Comparison of ENCODE assay signal across 8 cellular contexts in the genomic region with DNA sequence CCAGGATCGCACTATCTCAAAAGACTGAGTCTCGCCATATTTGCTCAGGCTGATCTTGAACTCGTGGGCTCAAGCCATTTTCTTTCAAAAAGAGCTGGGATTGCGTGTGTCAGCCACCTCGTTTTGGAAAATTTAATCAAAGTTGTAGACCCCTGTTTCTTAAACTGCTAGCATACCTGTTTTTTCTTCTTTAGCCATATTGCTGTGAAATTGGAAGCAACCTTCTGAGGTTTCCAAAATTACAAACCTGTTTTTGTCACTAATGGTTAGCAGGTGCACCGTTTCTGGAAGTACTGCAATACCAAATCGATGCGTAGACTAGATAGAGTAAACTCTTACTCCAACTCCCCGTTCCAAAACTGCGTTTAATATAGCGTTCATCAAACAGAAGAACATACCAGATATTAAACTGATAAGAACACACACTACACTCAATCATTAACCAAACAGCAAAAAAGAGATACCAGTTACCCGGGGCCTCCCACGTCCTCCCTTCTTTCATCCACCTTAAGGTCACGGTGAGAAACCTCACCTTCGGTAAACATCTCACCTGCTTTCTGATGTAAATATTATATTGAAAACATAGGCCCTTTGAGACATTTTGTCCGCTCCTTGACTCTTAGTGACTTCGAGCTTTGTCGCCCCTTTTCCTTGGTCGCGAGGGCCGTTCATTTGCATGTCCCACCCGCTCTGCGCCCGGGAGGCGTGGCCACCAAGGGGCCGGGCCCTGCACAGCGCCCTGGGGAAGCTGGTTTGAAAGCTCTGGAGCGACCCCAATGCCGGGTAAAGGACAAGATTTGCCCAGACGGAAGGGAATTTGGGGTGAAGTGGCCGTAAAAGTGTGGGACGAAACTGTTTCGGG. TPM values are rescaled to one million over a fixed set of nuclear protein-coding genes. Genes with fewer than 3 reads are reported as not detected.
DNase-seq lines count a peak whose midpoint lies in the region; ATAC-seq and TF ChIP-seq lines count a peak whose summit lies in the region.

RNU2-63P (minus strand) TSS at position 462 of the 862 bp plus-strand sequence.

- no peak for TF ChIP-seq CTCF in C4-2B (conservative IDR thresholded peaks at IDR 0.05)

- H3K27ac ChIP-seq in C4-2B (peak within 1 kb of the TSS; percentile 100), esophagus (ENCODE audit: low read depth in 2 of 2, low read length in 1 of 2) (peak within 1 kb of the TSS in 1 of 2 donors; percentile 15), mucosa of rectum (ENCODE audit: low read depth in 2 of 2, low read length in 2 of 2) (peak within 1 kb of the TSS; percentile 79 to 80)

- peak within 1 kb of the TSS; percentile 84 to 87 for H3K9ac ChIP-seq in mucosa of rectum (ENCODE audit: low read depth in 1 of 2, low read length in 2 of 2)

- peak; percentile 47 for DNase-seq in NOMO-1 treated with dmso at 0.1 percent for 144 hours (lab: John Stamatoyannopoulos, UW; ENCODE audit: unreplicated experiment)
- DNase-seq in activated T-cell treated with anti-CD3 and anti-CD28 coated beads for 1 hour (ENCODE audit: low read depth): peak; percentile 67
- peak; percentile 47 to 58 for DNase-seq in stimulated activated CD8-positive, alpha-beta memory T cell treated with anti-CD3 and anti-CD28 coated beads, Interleukin-4, amount 100 ng/mL, for 4 hours (ENCODE audit: low read depth in 2 of 2, low spot score in 1 of 2)

- ATAC-seq in GM19438 (IDR thresholded peaks at IDR 0.05; ENCODE audit: low read depth, unreplicated experiment): peak; percentile 88
- ATAC-seq in HG03575 (IDR thresholded peaks at IDR 0.05; ENCODE audit: extremely low read depth, insufficient number of reproducible peaks, low FRiP score, unreplicated experiment): peak; percentile 81

- H3K27me3 ChIP-seq in esophagus (ENCODE audit: control insufficient read depth in 1 of 2, insufficient read depth in 2 of 2, low read length in 2 of 2) (no peaks in the 10 kb centered on the region), mucosa of rectum (ENCODE audit: control insufficient read depth in 2 of 2, insufficient read depth in 2 of 2, low read length in 2 of 2) (no peaks in the 10 kb centered on the region)

- no peaks in the 10 kb centered on the region for H3K36me3 ChIP-seq in esophagus (ENCODE audit: control insufficient read depth in 2 of 2, insufficient read depth in 2 of 2, low read length in 1 of 2)
- H3K36me3 ChIP-seq in mucosa of rectum (ENCODE audit: control insufficient read depth in 2 of 2, insufficient read depth in 2 of 2, low read length in 2 of 2): no peaks in the 10 kb centered on the region

- 7 to 8% methylated on average over 33 of the region's 33 CpGs for WGBS in esophagus, 2 donors

- H3K4me1 ChIP-seq in esophagus (ENCODE audit: control insufficient read depth in 2 of 2, insufficient read depth in 2 of 2, low read length in 1 of 2) (peaks cover 0 to 5% of the 10 kb centered on the region in 2 donors), mucosa of rectum (ENCODE audit: control insufficient read depth in 2 of 2, insufficient read depth in 2 of 2, low read length in 2 of 2) (peaks cover 3 to 10% of the 10 kb centered on the region in 2 donors)

- H3K9me3 ChIP-seq in esophagus (ENCODE audit: control insufficient read depth in 2 of 2, insufficient read depth in 1 of 2, low read depth in 1 of 2, low read length in 1 of 2): no peaks in the 10 kb centered on the region
- no peaks in the 10 kb centered on the region for H3K9me3 ChIP-seq in mucosa of rectum (ENCODE audit: control insufficient read depth in 2 of 2, low read length in 2 of 2)

- H3K4me3 ChIP-seq in esophagus (ENCODE audit: low read depth in 1 of 2, low read length in 2 of 2) (peak within 1 kb of the TSS; percentile 63 to 67), mucosa of rectum (ENCODE audit: low read length in 2 of 2) (peak within 1 kb of the TSS; percentile 81 to 90)

RNA-seq across cellular contexts. Expression of gene RNU2-63P, which starts in this region (rescaled TPM):
- polyA plus RNA-seq in esophagus: not detected
